8 cellular contexts compared by ENCODE assay signal in the genomic region with DNA sequence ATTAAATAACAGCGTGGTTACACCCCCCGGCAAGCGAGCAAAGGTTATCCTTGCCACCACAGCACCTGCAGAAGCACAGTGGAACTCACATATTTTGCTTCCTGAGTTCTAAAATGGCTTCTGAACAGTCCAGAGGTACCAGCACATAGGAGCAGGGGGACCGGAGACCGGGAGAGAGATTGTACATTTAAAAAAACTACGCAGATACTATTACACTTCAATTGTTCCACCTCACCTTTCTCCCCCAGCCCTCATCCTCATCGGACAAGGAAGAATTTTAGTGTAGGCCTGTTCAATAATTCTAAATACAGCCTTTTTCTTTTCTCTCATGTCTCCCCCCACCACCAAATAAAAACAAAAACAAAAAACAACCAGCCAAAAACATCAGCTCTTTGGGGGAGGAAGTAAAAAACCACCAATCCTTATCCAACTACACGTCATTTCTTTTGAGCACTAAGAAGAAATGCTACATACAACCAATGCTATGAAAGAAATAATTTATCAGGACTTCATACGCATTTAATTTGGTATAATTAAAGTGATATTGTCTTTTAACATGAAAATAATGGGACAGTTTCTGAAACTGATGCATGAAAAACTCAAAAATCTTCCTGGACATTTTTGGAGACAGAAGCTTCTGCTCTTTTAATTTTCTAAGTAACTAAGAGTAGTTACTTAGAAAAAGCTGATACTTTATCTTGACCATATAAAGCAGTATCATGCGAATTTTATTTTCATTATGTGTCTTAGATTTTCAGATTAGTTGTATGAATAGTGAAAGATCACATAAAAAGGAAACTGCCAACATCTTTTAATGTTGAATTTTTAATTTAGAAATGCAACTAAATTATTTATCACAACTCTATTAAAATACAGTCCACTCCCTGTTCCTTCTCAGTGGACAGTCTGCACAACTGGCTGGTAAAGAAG. TPM values are rescaled to one million over a fixed set of nuclear protein-coding genes. Genes with fewer than 3 reads are reported as not detected.
DNase-seq lines count a peak whose midpoint lies in the region; ATAC-seq and TF ChIP-seq lines count a peak whose summit lies in the region.

No MANE protein-coding gene starts in this region.

- no peak for TF ChIP-seq POLR2A in spleen (IDR thresholded peaks at IDR 0.05)

- POLR2A ChIA-PET in activated CD8-positive, alpha-beta T cell treated with anti-CD3 and anti-CD28 coated beads for 36 hours (lab: Charles Lee) = interaction anchor here (1.6 to 3.9 kb wide), 3 partner anchors 9 to 19 kb away, joined by 3 to 35 read pairs (median 27); a partner anchor contains a TSS

- intact Hi-C loops in activated CD8-positive, alpha-beta T cell treated with anti-CD3 and anti-CD28 coated beads for 36 hours (cut with micrococcal nuclease) = no loop called here
- intact Hi-C loops in spleen (cut with DNase I; ENCODE audit: low total_unique reads) = no loop called here

- H3K27ac ChIP-seq in right atrium auricular region (peak overlapping the region; percentile 98 to 100), spleen (peak overlapping the region; percentile 72 to 92 (median 90))

- peaks cover 19% of the 10 kb centered on the region for H3K27me3 Mint-ChIP-seq in activated CD8-positive, alpha-beta T cell treated with anti-CD3 and anti-CD28 coated beads for 36 hours

- H3K36me3 ChIP-seq in right atrium auricular region (no peaks in the 10 kb centered on the region), spleen (peaks cover 0 to under 1% (median 0%) of the 10 kb centered on the region in 6 donors)

- H3K4me3 Mint-ChIP-seq in activated CD8-positive, alpha-beta T cell treated with anti-CD3 and anti-CD28 coated beads for 36 hours = peak overlapping the region; percentile 78

- H3K36me3 Mint-ChIP-seq in activated CD8-positive, alpha-beta T cell treated with anti-CD3 and anti-CD28 coated beads for 36 hours (ENCODE audit: low read depth) = peaks cover 2% of the 10 kb centered on the region
- H3K36me3 Mint-ChIP-seq in activated naive CD4-positive, alpha-beta T cell treated with anti-CD3 and anti-CD28 coated beads, Interleukin-2, amount 50 U/mL, for 72 hours = peaks cover 7 to 11% of the 10 kb centered on the region in 2 donors

- H3K9me3 Mint-ChIP-seq in activated CD8-positive, alpha-beta T cell treated with anti-CD3 and anti-CD28 coated beads for 36 hours = no peaks in the 10 kb centered on the region
- no peaks in the 10 kb centered on the region for H3K9me3 Mint-ChIP-seq in activated naive CD4-positive, alpha-beta T cell treated with anti-CD3 and anti-CD28 coated beads, Interleukin-2, amount 50 U/mL, for 72 hours

- peaks cover 0 to 9% of the 10 kb centered on the region in 2 donors for H3K4me1 ChIP-seq in right atrium auricular region
- peaks cover 0 to 43% (median 28%) of the 10 kb centered on the region in 6 donors for H3K4me1 ChIP-seq in spleen

- 27 to 35% (median 28%) methylated on average over 10 of the region's 10 CpGs for WGBS in spleen, 5 donors

- H3K27ac Mint-ChIP-seq in activated CD8-positive, alpha-beta T cell treated with anti-CD3 and anti-CD28 coated beads for 36 hours = peak overlapping the region; percentile 63
- no peak overlapping the region for H3K27ac Mint-ChIP-seq in activated naive CD4-positive, alpha-beta T cell treated with anti-CD3 and anti-CD28 coated beads, Interleukin-2, amount 50 U/mL, for 72 hours

- TF ChIP-seq CTCF in activated CD8-positive, alpha-beta T cell treated with anti-CD3 and anti-CD28 coated beads for 36 hours (IDR thresholded peaks at IDR 0.05) = no peak
- no peak for TF ChIP-seq CTCF in right atrium auricular region (IDR thresholded peaks at IDR 0.05)
- no peak for TF ChIP-seq CTCF in spleen (IDR thresholded peaks at IDR 0.05 in 8 of 11, conservative IDR thresholded peaks at IDR 0.05 in 3 of 11)

- H3K27me3 ChIP-seq in right atrium auricular region (no peaks in the 10 kb centered on the region), spleen (replicated peaks in 1 of 7) (peaks cover 0 to 62% (median 7%) of the 10 kb centered on the region in 7 donors)

- CTCF ChIA-PET in activated CD8-positive, alpha-beta T cell treated with anti-CD3 and anti-CD28 coated beads for 36 hours (lab: Charles Lee) = interaction anchor here (1.7 kb wide), 1 partner anchor 10 kb away, joined by 5 read pairs; no protein-coding TSS in a partner anchor

- peak overlapping the region; percentile 80 to 84 for H3K4me3 ChIP-seq in right atrium auricular region
- peak overlapping the region in 7 of 8 donors; percentile 56 to 86 (median 69) for H3K4me3 ChIP-seq in spleen

- H3K4me1 Mint-ChIP-seq in activated CD8-positive, alpha-beta T cell treated with anti-CD3 and anti-CD28 coated beads for 36 hours (ENCODE audit: low read depth) = peaks cover 21% of the 10 kb centered on the region

- H3K9me3 ChIP-seq in right atrium auricular region (no peaks in the 10 kb centered on the region), spleen (no peaks in the 10 kb centered on the region)

- ATAC-seq in activated CD8-positive, alpha-beta T cell treated with anti-CD3 and anti-CD28 coated beads for 36 hours = peak; percentile 14
- no peak for ATAC-seq in activated naive CD4-positive, alpha-beta T cell treated with anti-CD3 and anti-CD28 coated beads, Interleukin-2, amount 50 U/mL, for 72 hours

- DNase-seq in NCI-H2227 (lab: John Stamatoyannopoulos, UW; ENCODE audit: unreplicated experiment) = peak; percentile 54
- no peak for DNase-seq in NCI-H2227 treated with DMSO at 0.1 percent for 48 hours (lab: John Stamatoyannopoulos, UW)
- peak; percentile 82 for DNase-seq in NCI-H2081 treated with DMSO at 0.1 percent for 48 hours (lab: John Stamatoyannopoulos, UW)
- DNase-seq in activated CD8-positive, alpha-beta T cell treated with anti-CD3 and anti-CD28 coated beads for 36 hours = peak; percentile 11
- DNase-seq in right atrium auricular region (ENCODE audit: low spot score) = no peak
- DNase-seq in spleen = no peak
- DNase-seq in ecto neural progenitor cell (ENCODE audit: low spot score) = no peak
- DNase-seq in activated naive CD4-positive, alpha-beta T cell treated with anti-CD3 and anti-CD28 coated beads, Interleukin-2, amount 50 U/mL, for 72 hours (ENCODE audit: low spot score in 2 of 2) = no peak

RNA-seq across cellular contexts. Expression of a gene that starts 9.1 kb away (rescaled TPM):
- total RNA-seq in activated CD8-positive, alpha-beta T cell treated with anti-CD3 and anti-CD28 coated beads for 36 hours = 10 to 100 TPM; 18.4 to 20.7 TPM
- total RNA-seq in right atrium auricular region = 10 to 100 TPM; 11.3 to 15.9 TPM
- total RNA-seq in spleen = 10 to 100 TPM in 4 of 7 donors, 1 to 10 TPM in 3; 6.9 to 18.2 (median 10.1) TPM
- polyA plus RNA-seq in spleen = 10 to 100 TPM in 2 of 3 donors, 1 to 10 TPM in 1; 7.7 to 17.9 (median 17.6) TPM
- total RNA-seq in activated naive CD4-positive, alpha-beta T cell treated with anti-CD3 and anti-CD28 coated beads, Interleukin-2, amount 50 U/mL, for 72 hours = 1 to 10 TPM; 5.6 to 10.0 TPM

RNA-seq across cellular contexts. Expression of a gene that starts 19.1 kb away (rescaled TPM):
- total RNA-seq in activated CD8-positive, alpha-beta T cell treated with anti-CD3 and anti-CD28 coated beads for 36 hours = 10 to 100 TPM; 82.2 to 87.0 TPM
- total RNA-seq in right atrium auricular region (10 to 100 TPM; 36.1 to 68.8 TPM), spleen (10 to 100 TPM; 36.2 to 58.7 (median 43.9) TPM)
- polyA plus RNA-seq in spleen = 10 to 100 TPM; 16.7 to 20.0 (median 19.2) TPM
- total RNA-seq in activated naive CD4-positive, alpha-beta T cell treated with anti-CD3 and anti-CD28 coated beads, Interleukin-2, amount 50 U/mL, for 72 hours = 100 to 1,000 TPM in 1 of 2 donors, 10 to 100 TPM in 1; 58.1 to 101 TPM

Comparison
In these comparisons a context has a peak if more than half of its experiments do, and no peak if none do; other contexts are left out.
1. DNase-seq: peak in NCI-H2227 (single experiment), NCI-H2081 treated with DMSO at 0.1 percent for 48 hours (single experiment) and activated CD8-positive, alpha-beta T cell treated with anti-CD3 and anti-CD28 coated beads for 36 hours (single experiment); none in NCI-H2227 treated with DMSO at 0.1 percent for 48 hours (single experiment), right atrium auricular region (single experiment), spleen (single experiment), ecto neural progenitor cell (single experiment) and activated naive CD4-positive, alpha-beta T cell treated with anti-CD3 and anti-CD28 coated beads, Interleukin-2, amount 50 U/mL, for 72 hours (0 of 2).